Comparison of ENCODE assay signal across 8 cellular contexts in the genomic region with DNA sequence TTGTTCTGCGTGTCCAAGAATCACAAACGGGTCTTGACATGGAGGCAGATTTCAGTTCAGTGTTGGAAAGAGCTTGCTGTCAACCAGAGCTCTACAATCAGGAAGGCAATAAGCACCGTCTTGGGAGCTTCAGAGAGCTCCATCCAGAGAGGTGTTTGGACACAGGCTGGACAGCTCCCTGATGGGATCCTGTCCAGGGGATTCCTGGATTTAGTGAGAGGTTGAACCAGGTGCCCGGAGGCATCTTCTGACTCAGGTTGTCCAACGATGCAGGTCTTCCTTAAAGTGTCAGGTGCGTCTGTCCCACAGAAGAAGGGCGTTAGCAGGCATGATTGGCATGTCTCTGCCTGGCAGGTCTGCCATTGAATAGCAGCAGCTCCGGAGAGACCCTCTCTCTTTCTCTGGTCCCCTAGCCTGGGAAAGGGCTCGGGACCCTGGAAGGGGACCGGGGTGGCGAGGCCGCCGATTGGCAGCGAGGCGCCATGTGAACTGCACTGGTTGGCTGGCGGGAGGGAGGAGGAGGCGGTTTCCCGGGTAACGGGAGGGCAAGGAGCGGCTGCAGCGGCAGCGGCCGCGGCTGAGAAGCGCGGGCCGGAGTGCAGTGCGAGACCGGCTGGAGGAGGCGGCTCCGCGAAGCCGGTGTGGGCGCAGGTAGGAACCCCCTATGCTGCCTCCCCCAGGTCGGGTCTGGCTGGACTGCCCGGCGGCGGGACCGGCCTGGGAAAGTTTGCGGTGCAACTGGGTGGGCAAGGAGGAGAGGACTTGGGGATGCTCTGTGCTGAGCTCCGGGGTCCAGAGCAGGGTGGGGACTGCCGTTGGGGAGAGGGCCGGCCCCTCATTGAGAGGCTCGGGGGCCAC.
DNase-seq lines count a peak whose midpoint lies in the region; ATAC-seq lines count a peak whose summit lies in the region.

No MANE protein-coding gene starts in this region.

- H3K9ac ChIP-seq in skeletal muscle satellite cell (ENCODE audit: low read depth, low read length) = peak overlapping the region; percentile 62

- H3K27me3 ChIP-seq in skeletal muscle satellite cell (ENCODE audit: control insufficient read depth, insufficient read depth, low read length) = peaks cover 41% of the 10 kb centered on the region

- ATAC-seq in HG03354 (IDR thresholded peaks at IDR 0.05; ENCODE audit: poor library complexity, severe bottlenecking, unreplicated experiment) (peak; percentile 47), GM21447 (IDR thresholded peaks at IDR 0.05; ENCODE audit: unreplicated experiment) (no peak)

- peaks cover 41% of the 10 kb centered on the region for H3K4me1 ChIP-seq in skeletal muscle satellite cell (ENCODE audit: control insufficient read depth, insufficient read depth, low read length)

- H3K4me3 ChIP-seq in skeletal muscle satellite cell (ENCODE audit: low read length) = peak overlapping the region; percentile 79

- no peaks in the 10 kb centered on the region for H3K9me3 ChIP-seq in skeletal muscle satellite cell (replicated peaks; ENCODE audit: low read length)

- H3K4me2 ChIP-seq in skeletal muscle satellite cell (ENCODE audit: low read length) = peak overlapping the region; percentile 96

- H3K36me3 ChIP-seq in skeletal muscle satellite cell (ENCODE audit: insufficient read depth, low read length) = no peaks in the 10 kb centered on the region

- DNase-seq in NCI-H1436 (lab: John Stamatoyannopoulos, UW) (peak; percentile 69), NCI-H1436 treated with DMSO at 0.1 percent for 48 hours (lab: John Stamatoyannopoulos, UW) (no peak), amniotic epithelial cell (ENCODE audit: low read depth) (peak; percentile 28), hippocampal formation (lab: John Stamatoyannopoulos, UW) (peak; percentile 45 to 72), GM19240 (ENCODE audit: insufficient read length, low spot score) (no peak)

Comparison
In these comparisons a context has a peak if more than half of its experiments do, and no peak if none do; other contexts are left out.
1. DNase-seq: peak in NCI-H1436 (single experiment), amniotic epithelial cell (single experiment) and hippocampal formation (2 of 2); none in NCI-H1436 treated with DMSO at 0.1 percent for 48 hours (single experiment) and GM19240 (single experiment).